ENCODE assay signal across 20 cellular contexts in genomic region chr7:115319536-115319935, GRCh38.
DNase-seq lines count a peak whose midpoint lies in the region; ATAC-seq lines count a peak whose summit lies in the region.
"Had no signal": no experiment of that assay in that cellular context is flagged by ENCODE, and none has a peak within 500 bp of the region (broad histone marks: within the 10 kb centered on the region; RNA-seq: fewer than 3 reads in every experiment).

No MANE protein-coding gene starts in this region.

- DNase-seq in NCI-H1105 treated with DMSO at 0.1 percent for 48 hours (lab: John Stamatoyannopoulos, UW) (peak; percentile 12), NCI-H1105 (lab: John Stamatoyannopoulos, UW) (no peak), NCI-H69 (lab: John Stamatoyannopoulos, UW) (peak; percentile 38), trophoblast cell (peak; percentile 46 to 72), D341Med (ENCODE audit: low spot score) (no peak), NCI-H226 (no peak)
- DNase-seq: Caco-2; CD4-positive, CD25-positive, alpha-beta regulatory T cell; CD8-positive, alpha-beta T cell; DMS 273 treated with DMSO at 0.1 percent for 48 hours; DMS79; EL; GDM1; H7; HCEC 1CT had no signal

- no peaks in the 10 kb centered on the region for H3K79me2 ChIP-seq in trophoblast cell (ENCODE audit: control insufficient read depth, insufficient read depth, low read length, poor library complexity)

- ATAC-seq in GM21423 (IDR thresholded peaks at IDR 0.05; ENCODE audit: unreplicated experiment) = no peak
- ATAC-seq: CD8-positive, alpha-beta T cell; GM12878 had no signal

- no peak overlapping the region for H3K23ac ChIP-seq in trophoblast cell (ENCODE audit: low read length)

- H4K8ac ChIP-seq in trophoblast cell (ENCODE audit: low read depth, low read length) = no peak overlapping the region

- H3K4me2 ChIP-seq in trophoblast cell (ENCODE audit: low read length) = no peak overlapping the region
- H3K4me2 ChIP-seq: BLaER1 had no signal

- no peaks in the 10 kb centered on the region for H3K9me3 ChIP-seq in trophoblast cell (ENCODE audit: insufficient read depth, low read depth, low read length)
- H3K9me3 ChIP-seq: BLaER1, Caco-2 had no signal

- no peak overlapping the region for H3K4ac ChIP-seq in trophoblast cell (ENCODE audit: low read depth, low read length)

- H3K4me1 ChIP-seq in trophoblast cell (ENCODE audit: control insufficient read depth in 1 of 2, insufficient read depth in 2 of 2, low read length in 2 of 2) = peaks cover 1 to 3% of the 10 kb centered on the region in 2 experiments
- H3K4me1 ChIP-seq: BLaER1, Caco-2 had no signal

- H3K9ac ChIP-seq in trophoblast cell (ENCODE audit: low read length) = no peak overlapping the region
- H3K9ac ChIP-seq: BLaER1 had no signal

- H4K12ac ChIP-seq in trophoblast cell (ENCODE audit: low read depth, low read length) = no peak overlapping the region

- H3K18ac ChIP-seq in trophoblast cell (ENCODE audit: low read length) = no peak overlapping the region

- no peak overlapping the region for H2AFZ ChIP-seq in trophoblast cell (ENCODE audit: insufficient read depth, low read length, poor library complexity)

- no peak overlapping the region for H2BK5ac ChIP-seq in trophoblast cell (ENCODE audit: low read depth, low read length, poor library complexity)

- H3K36me3 ChIP-seq in trophoblast cell (ENCODE audit: control insufficient read depth in 1 of 2, insufficient read depth in 2 of 2, low read length in 2 of 2) = no peaks in the 10 kb centered on the region
- H3K36me3 ChIP-seq: BLaER1 had no signal

- H3K27me3 ChIP-seq in trophoblast cell (ENCODE audit: insufficient read depth, low read length) = no peaks in the 10 kb centered on the region
- H3K27me3 ChIP-seq: BLaER1 had no signal

- no peak overlapping the region for H4K91ac ChIP-seq in trophoblast cell (ENCODE audit: low read depth, low read length)

- H2BK12ac ChIP-seq in trophoblast cell (ENCODE audit: low read length) = peak overlapping the region; percentile 40

- no peak overlapping the region for H2AK5ac ChIP-seq in trophoblast cell (ENCODE audit: low read length)

- no peaks in the 10 kb centered on the region for H3K79me1 ChIP-seq in trophoblast cell (ENCODE audit: low read length)

- no peak overlapping the region for H3K14ac ChIP-seq in trophoblast cell (ENCODE audit: low read length)

- no CpG with 5 or more reads among the region's 2 CpGs for WGBS in trophoblast cell (ENCODE audit: extremely low coverage, insufficient coverage, insufficient read length)

- H3K27ac ChIP-seq in trophoblast cell (ENCODE audit: low read depth, low read length) = no peak overlapping the region
- H3K27ac ChIP-seq: 22Rv1, BLaER1, C4-2B had no signal

- no peak overlapping the region for H2BK120ac ChIP-seq in trophoblast cell (ENCODE audit: insufficient read depth, low read length, poor library complexity)

- no peak overlapping the region for H3K4me3 ChIP-seq in trophoblast cell (ENCODE audit: low read depth, low read length)
- H3K4me3 ChIP-seq: BLaER1, GM12878 had no signal

Comparison
In these comparisons a context has a peak if more than half of its experiments do, and no peak if none do; other contexts are left out.
1. DNase-seq: peak in NCI-H1105 treated with DMSO at 0.1 percent for 48 hours (single experiment), NCI-H69 (single experiment) and trophoblast cell (2 of 2); none in NCI-H1105 (single experiment), D341Med (single experiment) and NCI-H226 (single experiment).